In the genomic region with DNA sequence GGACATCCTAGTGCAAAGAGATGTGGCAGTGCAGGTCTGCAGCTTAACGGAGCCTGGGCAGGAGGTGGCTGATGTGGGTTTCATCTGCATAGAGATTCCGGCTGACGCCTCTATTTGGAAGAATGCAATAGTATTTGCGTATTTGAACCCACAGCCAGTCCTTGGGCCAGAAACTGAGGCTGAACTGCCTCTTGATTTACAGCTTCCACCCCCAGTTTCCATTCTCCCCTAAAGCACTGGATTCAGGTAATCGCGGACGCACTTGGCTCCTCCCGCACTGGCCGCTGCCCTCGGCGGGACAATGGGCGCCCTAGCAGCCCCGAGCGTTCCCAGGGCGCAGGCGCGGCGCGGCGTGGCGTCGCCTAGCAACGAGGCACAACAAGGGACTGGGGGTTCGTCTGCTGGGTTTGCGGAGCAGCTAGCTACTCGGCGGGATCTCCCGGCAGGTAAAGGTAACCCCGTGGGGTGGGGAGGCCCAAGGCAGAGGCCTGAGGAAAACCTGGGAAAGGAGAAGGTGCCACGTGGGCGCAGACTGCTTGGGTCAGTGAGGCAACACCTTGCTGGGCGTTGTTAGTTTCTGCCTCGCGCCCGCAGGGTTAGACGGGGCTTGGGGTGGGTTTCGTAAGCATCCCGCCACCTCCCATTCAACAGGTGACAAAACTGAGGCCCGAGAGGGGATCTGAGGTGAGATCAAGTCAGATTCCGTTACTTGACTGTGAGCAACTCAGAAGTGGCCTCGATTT, we compare ENCODE assay signal across 9 cellular contexts. TPM values are rescaled to one million over a fixed set of nuclear protein-coding genes. Genes with fewer than 3 reads are reported as not detected.
DNase-seq lines count a peak whose midpoint lies in the region; ATAC-seq and TF ChIP-seq lines count a peak whose summit lies in the region.
"Had no signal": no experiment of that assay in that cellular context is flagged by ENCODE, and none has a peak within 500 bp of the region (broad histone marks: within the 10 kb centered on the region; RNA-seq: fewer than 3 reads in every experiment).

A gene with protein sequence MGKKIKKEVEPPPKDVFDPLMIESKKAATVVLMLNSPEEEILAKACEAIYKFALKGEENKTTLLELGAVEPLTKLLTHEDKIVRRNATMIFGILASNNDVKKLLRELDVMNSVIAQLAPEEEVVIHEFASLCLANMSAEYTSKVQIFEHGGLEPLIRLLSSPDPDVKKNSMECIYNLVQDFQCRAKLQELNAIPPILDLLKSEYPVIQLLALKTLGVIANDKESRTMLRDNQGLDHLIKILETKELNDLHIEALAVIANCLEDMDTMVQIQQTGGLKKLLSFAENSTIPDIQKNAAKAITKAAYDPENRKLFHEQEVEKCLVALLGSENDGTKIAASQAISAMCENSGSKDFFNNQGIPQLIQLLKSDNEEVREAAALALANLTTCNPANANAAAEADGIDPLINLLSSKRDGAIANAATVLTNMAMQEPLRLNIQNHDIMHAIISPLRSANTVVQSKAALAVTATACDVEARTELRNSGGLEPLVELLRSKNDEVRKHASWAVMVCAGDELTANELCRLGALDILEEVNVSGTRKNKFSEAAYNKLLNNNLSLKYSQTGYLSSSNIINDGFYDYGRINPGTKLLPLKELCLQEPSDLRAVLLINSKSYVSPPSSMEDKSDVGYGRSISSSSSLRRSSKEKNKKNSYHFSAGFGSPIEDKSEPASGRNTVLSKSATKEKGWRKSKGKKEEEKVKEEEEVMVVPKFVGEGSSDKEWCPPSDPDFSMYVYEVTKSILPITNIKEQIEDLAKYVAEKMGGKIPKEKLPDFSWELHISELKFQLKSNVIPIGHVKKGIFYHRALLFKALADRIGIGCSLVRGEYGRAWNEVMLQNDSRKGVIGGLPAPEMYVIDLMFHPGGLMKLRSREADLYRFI (plus strand): TSS at position 393 of the 743 bp plus-strand sequence. CDS start 3,944 bp downstream, outside the sequence.

- H3K4me2 ChIP-seq in neural cell (ENCODE audit: low read length) = no peak within 1 kb of the TSS

- intact Hi-C loops in activated T-helper 1 cell treated with anti-CD3 and anti-CD28 coated beads, Interleukin-12 subunit alpha, Interleukin-12 subunit beta, Interleukin-2, Interleukin-4 antibody, amounts not matched to agents 30 ng/mL and 10 ng/mL and 1 ng/mL, durations not matched to agents 14 hours and 24 hours and 36 hours (cut with micrococcal nuclease) = no loop called here

- H3K9me3 Mint-ChIP-seq in activated T-helper 1 cell treated with anti-CD3 and anti-CD28 coated beads, Interleukin-12 subunit alpha, Interleukin-12 subunit beta, Interleukin-2, Interleukin-4 antibody, amounts not matched to agents 30 ng/mL and 10 ng/mL and 1 ng/mL, durations not matched to agents 14 hours and 24 hours and 36 hours = no peaks in the 10 kb centered on the region

- H3K4me1 Mint-ChIP-seq in activated T-helper 1 cell treated with anti-CD3 and anti-CD28 coated beads, Interleukin-12 subunit alpha, Interleukin-12 subunit beta, Interleukin-2, Interleukin-4 antibody, amounts not matched to agents 30 ng/mL and 10 ng/mL and 1 ng/mL, durations not matched to agents 14 hours and 24 hours and 36 hours (ENCODE audit: low read depth) = no peaks in the 10 kb centered on the region
- H3K4me1 Mint-ChIP-seq: brain had no signal

- no peaks in the 10 kb centered on the region for H3K79me2 ChIP-seq in neural cell (replicated peaks; ENCODE audit: insufficient read depth, low read length)

- no peaks in the 10 kb centered on the region for H3K9me2 ChIP-seq in neural cell (ENCODE audit: insufficient read depth, low read length)

- TF ChIP-seq CTCF in GM12865 (IDR thresholded peaks at IDR 0.05; ENCODE audit: insufficient read depth, low read depth, low read length, missing control alignments) = no peak
- TF ChIP-seq CTCF in neural cell (IDR thresholded peaks at IDR 0.05; ENCODE audit: poor library complexity, severe bottlenecking) = no peak

- H3K36me3 Mint-ChIP-seq in activated T-helper 1 cell treated with anti-CD3 and anti-CD28 coated beads, Interleukin-12 subunit alpha, Interleukin-12 subunit beta, Interleukin-2, Interleukin-4 antibody, amounts not matched to agents 30 ng/mL and 10 ng/mL and 1 ng/mL, durations not matched to agents 14 hours and 24 hours and 36 hours (ENCODE audit: low read depth) = no peaks in the 10 kb centered on the region
- H3K36me3 Mint-ChIP-seq: brain had no signal

- H3K9me3 ChIP-seq in neural cell (ENCODE audit: low read length) = no peaks in the 10 kb centered on the region

- no peak within 1 kb of the TSS for H2AFZ ChIP-seq in neural cell (ENCODE audit: low read depth, low read length)

- no peaks in the 10 kb centered on the region for H3F3A ChIP-seq in neural cell (ENCODE audit: insufficient read depth, low read length, poor library complexity, severe bottlenecking)

- no peak within 1 kb of the TSS for H3K4me3 Mint-ChIP-seq in activated T-helper 1 cell treated with anti-CD3 and anti-CD28 coated beads, Interleukin-12 subunit alpha, Interleukin-12 subunit beta, Interleukin-2, Interleukin-4 antibody, amounts not matched to agents 30 ng/mL and 10 ng/mL and 1 ng/mL, durations not matched to agents 14 hours and 24 hours and 36 hours

- no peak for TF ChIP-seq EP300 in neural cell (conservative IDR thresholded peaks at IDR 0.05; ENCODE audit: poor library complexity, severe bottlenecking)

- peak within 1 kb of the TSS; percentile 27 for H3K9ac ChIP-seq in neural cell (ENCODE audit: low read length)

- DNase-seq in GM12865 (ENCODE audit: low read depth) (peak; percentile 65), NCI-H510A treated with DMSO at 0.1 percent for 48 hours (lab: John Stamatoyannopoulos, UW) (peak; percentile 56), foreskin melanocyte (peak; percentile 17), NCI-H446 (lab: John Stamatoyannopoulos, UW) (no peak)
- DNase-seq in activated T-helper 1 cell treated with anti-CD3 and anti-CD28 coated beads, Interleukin-12 subunit alpha, Interleukin-12 subunit beta, Interleukin-2, Interleukin-4 antibody, amounts not matched to agents 30 ng/mL and 10 ng/mL and 1 ng/mL, durations not matched to agents 14 hours and 24 hours and 36 hours (ENCODE audit: low spot score) = peak; percentile 41
- peak; percentile 73 for DNase-seq in stimulated activated naive CD8-positive, alpha-beta T cell treated with anti-CD3 and anti-CD28 coated beads, Interleukin-15, Interleukin-2, amounts not matched to agents 100 U/mL and 50 U/mL, for 24 hours

- no peaks in the 10 kb centered on the region for H3K36me3 ChIP-seq in neural cell (ENCODE audit: insufficient read depth, low read length)

- H3K27ac ChIP-seq in neural cell (ENCODE audit: low read length) = no peak within 1 kb of the TSS

- H3K27me3 Mint-ChIP-seq in activated T-helper 1 cell treated with anti-CD3 and anti-CD28 coated beads, Interleukin-12 subunit alpha, Interleukin-12 subunit beta, Interleukin-2, Interleukin-4 antibody, amounts not matched to agents 30 ng/mL and 10 ng/mL and 1 ng/mL, durations not matched to agents 14 hours and 24 hours and 36 hours (ENCODE audit: insufficient read depth) = peaks cover 4% of the 10 kb centered on the region

- ATAC-seq in HG02588 (IDR thresholded peaks at IDR 0.05; ENCODE audit: unreplicated experiment) = peak; percentile 95
- ATAC-seq in stimulated activated naive CD8-positive, alpha-beta T cell treated with anti-CD3 and anti-CD28 coated beads, Interleukin-15, Interleukin-2, amounts not matched to agents 100 U/mL and 50 U/mL, for 24 hours = peak; percentile 91

- TF ChIP-seq RAD21 in neural cell (conservative IDR thresholded peaks at IDR 0.05) = peak; percentile 14

- H3K4me3 ChIP-seq in GM12865 (ENCODE audit: low read depth, low read length) (peak within 1 kb of the TSS; percentile 56), neural cell (ENCODE audit: low read length) (peak within 1 kb of the TSS; percentile 62)

- H4K20me1 ChIP-seq in neural cell (ENCODE audit: insufficient read depth) = no peaks in the 10 kb centered on the region

- no peaks in the 10 kb centered on the region for H3K27me3 ChIP-seq in neural cell (ENCODE audit: insufficient read depth, low read depth, low read length)

- H3K27ac Mint-ChIP-seq in activated T-helper 1 cell treated with anti-CD3 and anti-CD28 coated beads, Interleukin-12 subunit alpha, Interleukin-12 subunit beta, Interleukin-2, Interleukin-4 antibody, amounts not matched to agents 30 ng/mL and 10 ng/mL and 1 ng/mL, durations not matched to agents 14 hours and 24 hours and 36 hours = no peak within 1 kb of the TSS

TF ChIP-seq in neural cell, 6 proteins besides CTCF, POLR2A, EP300 and RAD21:
- TF ChIP-seq MXI1 (conservative IDR thresholded peaks at IDR 0.05; ENCODE audit: poor library complexity, severe bottlenecking) (peak; percentile 32), SMC3 (conservative IDR thresholded peaks at IDR 0.05; ENCODE audit: poor library complexity) (no peak)

RNA-seq across cellular contexts. Expression of the gene that starts here (rescaled TPM):
- total RNA-seq in activated T-helper 1 cell treated with anti-CD3 and anti-CD28 coated beads, Interleukin-12 subunit alpha, Interleukin-12 subunit beta, Interleukin-2, Interleukin-4 antibody, amounts not matched to agents 30 ng/mL and 10 ng/mL and 1 ng/mL, durations not matched to agents 14 hours and 24 hours and 36 hours = not detected in 2 replicates
- polyA plus RNA-seq in neural cell = 0.22 TPM in 1 of 2 replicates, not detected in the other
- 0.23 and 0.24 TPM in 2 replicates for polyA minus RNA-seq in neural cell

Comparison
In these comparisons a context has a peak if more than half of its experiments do, and no peak if none do; other contexts are left out.
1. Peak in DNase-seq in activated T-helper 1 cell treated with anti-CD3 and anti-CD28 coated beads, Interleukin-12 subunit alpha, Interleukin-12 subunit beta, Interleukin-2, Interleukin-4 antibody, amounts not matched to agents 30 ng/mL and 10 ng/mL and 1 ng/mL, durations not matched to agents 14 hours and 24 hours and 36 hours; RNA of the gene not detected or under 1 TPM.
2. DNase-seq: peak in GM12865 (single experiment), NCI-H510A treated with DMSO at 0.1 percent for 48 hours (single experiment), foreskin melanocyte (single experiment) and stimulated activated naive CD8-positive, alpha-beta T cell treated with anti-CD3 and anti-CD28 coated beads, Interleukin-15, Interleukin-2, amounts not matched to agents 100 U/mL and 50 U/mL, for 24 hours (single experiment); none in NCI-H446 (0 of 2).